ENCODE assay signal across 21 cellular contexts in the genomic region with DNA sequence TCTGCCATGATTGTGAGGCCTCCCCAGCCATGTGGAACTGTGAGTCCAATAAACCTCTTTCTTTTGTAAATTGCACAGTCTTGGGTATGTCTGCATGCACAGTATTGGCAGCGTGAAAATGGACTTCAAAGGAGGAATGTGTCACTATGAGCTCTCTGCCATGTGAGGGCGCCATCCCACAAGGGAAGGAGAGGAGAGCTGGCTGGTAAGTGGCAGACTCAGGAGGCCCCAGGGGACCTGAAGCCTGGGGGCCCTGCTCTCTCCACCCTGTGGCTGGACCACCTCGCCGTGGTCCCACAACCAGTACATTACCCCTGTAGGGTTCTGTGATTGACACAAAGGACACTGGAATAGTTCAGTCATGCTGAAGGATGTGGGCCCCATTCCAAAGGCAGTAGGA.
DNase-seq lines count a peak whose midpoint lies in the region; ATAC-seq and TF ChIP-seq lines count a peak whose summit lies in the region.
"Had no signal": no experiment of that assay in that cellular context is flagged by ENCODE, and none has a peak within 500 bp of the region (broad histone marks: within the 10 kb centered on the region; RNA-seq: fewer than 3 reads in every experiment).

No MANE protein-coding gene starts in this region.

- DNase-seq in ELR (ENCODE audit: low read depth) (peak; percentile 24), H7 (peak; percentile 52), WTC11 (ENCODE audit: low spot score) (peak; percentile 38), foreskin keratinocyte (no peak), NCI-H1694 (lab: John Stamatoyannopoulos, UW) (no peak), pons (ENCODE audit: low spot score) (no peak)
- DNase-seq: activated CD4-positive, alpha-beta T cell treated with anti-CD3 and anti-CD28 coated beads for 48 hours; activated effector memory CD4-positive, alpha-beta T cell treated with Interleukin-2 at 50 U/mL for 16 hours; AML-193; amniotic stem cell; caudate nucleus; effector memory CD4-positive, alpha-beta T cell; GF-D8; left cardiac atrium; midbrain; NCI-H1092 treated with DMSO at 0.1 percent for 48 hours; NCI-H2171; psoas muscle; stimulated activated CD4-positive, alpha-beta T cell treated with anti-CD3 and anti-CD28 coated beads, Interleukin-4, amount 100 ng/mL, for 1 hour had no signal

- peaks cover 66% of the 10 kb centered on the region for H3K9me3 Mint-ChIP-seq in WTC11

- TF ChIP-seq CTCF in WTC11 (IDR thresholded peaks at IDR 0.05): no peak
- TF ChIP-seq CTCF in foreskin keratinocyte (conservative IDR thresholded peaks at IDR 0.05): peak; percentile 29

- CTCF ChIA-PET in WTC11 (lab: Charles Lee): interaction anchor here (0.6 to 2.1 kb wide), 6 partner anchors 18 to 163 kb away, joined by 3 to 18 read pairs (median 3); no protein-coding TSS in a partner anchor

- no peak overlapping the region for H3K27ac ChIP-seq in foreskin keratinocyte
- H3K27ac ChIP-seq: psoas muscle, skin epidermis had no signal

- peak; percentile 32 for ATAC-seq in WTC11
- ATAC-seq in foreskin keratinocyte: no peak
- ATAC-seq in GM19023 (IDR thresholded peaks at IDR 0.05; ENCODE audit: unreplicated experiment): no peak
- ATAC-seq: left cardiac atrium, psoas muscle had no signal

- no peak overlapping the region for H3K4me3 ChIP-seq in H7 (ENCODE audit: insufficient read depth, low read depth, low read length)
- H3K4me3 ChIP-seq: psoas muscle, skin epidermis had no signal

- H3K4me3 Mint-ChIP-seq in WTC11: no peak overlapping the region

- peaks cover 14% of the 10 kb centered on the region for H3K27me3 Mint-ChIP-seq in WTC11 (ENCODE audit: low read depth)

- no peaks in the 10 kb centered on the region for H3K4me1 Mint-ChIP-seq in WTC11

- H3K36me3 Mint-ChIP-seq in WTC11: peaks cover 49% of the 10 kb centered on the region

- POLR2A ChIA-PET in WTC11 (lab: Charles Lee): no interaction called here

- no peaks in the 10 kb centered on the region for H3K4me1 ChIP-seq in foreskin keratinocyte
- H3K4me1 ChIP-seq: psoas muscle had no signal

- H3K36me3 ChIP-seq in H7 (replicated peaks; ENCODE audit: control insufficient read depth, insufficient read depth, low read length): no peaks in the 10 kb centered on the region

- H3K27me3 ChIP-seq in H7 (ENCODE audit: control insufficient read depth, insufficient read depth, low read length) (no peaks in the 10 kb centered on the region), foreskin keratinocyte (no peaks in the 10 kb centered on the region)

- no peak overlapping the region for H3K27ac Mint-ChIP-seq in WTC11

TF ChIP-seq in WTC11, 78 proteins besides CTCF, POLR2A, EP300 and RAD21:
- TF ChIP-seq CREM (CRISPR knock-in tag; IDR thresholded peaks at IDR 0.05): no peak
- TF ChIP-seq PRRX2 (CRISPR knock-in tag; IDR thresholded peaks at IDR 0.05): no peak
- TF ChIP-seq GTF2I (CRISPR knock-in tag; conservative IDR thresholded peaks at IDR 0.05): no peak
- no peak for TF ChIP-seq ESRRA (CRISPR knock-in tag; IDR thresholded peaks at IDR 0.05; ENCODE audit: borderline replicate concordance)
- TF ChIP-seq ZNF425 (CRISPR knock-in tag; conservative IDR thresholded peaks at IDR 0.05): no peak
- no peak for TF ChIP-seq FOXP1 (CRISPR knock-in tag; IDR thresholded peaks at IDR 0.05; ENCODE audit: borderline replicate concordance)

Comparison
In these comparisons a context has a peak if more than half of its experiments do, and no peak if none do; other contexts are left out.
1. DNase-seq: peak in ELR (single experiment), H7 (single experiment) and WTC11 (single experiment); none in foreskin keratinocyte (0 of 2), NCI-H1694 (single experiment) and pons (single experiment).